Comparison of ENCODE assay signal across 15 cellular contexts in the genomic region with DNA sequence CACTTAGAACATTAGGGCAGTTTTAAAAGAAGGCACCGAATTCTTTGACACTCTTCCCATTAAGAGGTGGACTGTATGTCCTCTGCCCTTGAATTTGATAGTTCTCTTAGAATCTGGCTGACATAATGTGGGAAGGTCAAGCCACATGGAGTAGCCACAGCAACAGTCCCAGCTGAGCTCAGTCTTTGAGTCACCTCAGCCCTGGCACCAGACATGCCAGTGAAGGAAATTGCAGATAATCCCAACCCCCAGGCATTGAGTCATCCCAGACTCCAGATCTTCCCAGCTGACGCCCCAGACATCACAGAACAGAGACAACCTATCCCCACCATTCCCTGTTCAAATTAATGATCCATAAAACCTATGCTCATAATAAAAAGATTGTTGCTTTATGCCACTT.
DNase-seq lines count a peak whose midpoint lies in the region; ATAC-seq and TF ChIP-seq lines count a peak whose summit lies in the region.
"Had no signal": no experiment of that assay in that cellular context is flagged by ENCODE, and none has a peak within 500 bp of the region (broad histone marks: within the 10 kb centered on the region; RNA-seq: fewer than 3 reads in every experiment).

No MANE protein-coding gene starts in this region.

- intact Hi-C loops in PC-3 (cut with micrococcal nuclease) (no loop called here), lower leg skin (cut with DNase I; ENCODE audit: low total_unique reads) (no loop called here)

- H3K27me3 ChIP-seq in PC-3 (ENCODE audit: low read length), result peaks cover 13% of the 10 kb centered on the region
- peaks cover 4% of the 10 kb centered on the region for H3K27me3 ChIP-seq in osteoblast (ENCODE audit: insufficient read depth, low read length)
- H3K27me3 ChIP-seq: neutrophil had no signal

- WGBS in lower leg skin, 2 donors, result 63 to 65% methylated on average over 2 of the region's 2 CpGs

- no peaks in the 10 kb centered on the region for H3K9me3 ChIP-seq in PC-3 (ENCODE audit: low read length)
- no peaks in the 10 kb centered on the region for H3K9me3 ChIP-seq in osteoblast (ENCODE audit: low read depth, low read length)
- H3K9me3 ChIP-seq: neutrophil had no signal

- H3K79me2 ChIP-seq in PC-3 (ENCODE audit: low read length), result no peaks in the 10 kb centered on the region
- H3K79me2 ChIP-seq in osteoblast (ENCODE audit: insufficient read depth, low read length), result no peaks in the 10 kb centered on the region

- POLR2A ChIA-PET in PC-3 (lab: Charles Lee; ENCODE audit: unreplicated experiment), result no interaction called here

- no peak for TF ChIP-seq POLR2A in lower leg skin (IDR thresholded peaks at IDR 0.05)

- no peak overlapping the region for H3K9ac ChIP-seq in PC-3 (ENCODE audit: low read length)

- CTCF ChIA-PET in PC-3 (lab: Charles Lee), result interaction anchor here (0.7 kb wide), 1 partner anchor 33 kb away, joined by 3 read pairs; no protein-coding TSS in a partner anchor

- ATAC-seq in PC-3 (peak; percentile 83), GM21423 (IDR thresholded peaks at IDR 0.05; ENCODE audit: unreplicated experiment) (no peak), HG03565 (IDR thresholded peaks at IDR 0.05; ENCODE audit: unreplicated experiment) (no peak)

- no peak overlapping the region for H2AFZ ChIP-seq in PC-3 (ENCODE audit: low read length)
- H2AFZ ChIP-seq in osteoblast (ENCODE audit: low read length), result peak overlapping the region; percentile 59

- no peaks in the 10 kb centered on the region for H3K4me1 ChIP-seq in PC-3 (ENCODE audit: insufficient read depth, low read length)
- peaks cover 9% of the 10 kb centered on the region for H3K4me1 ChIP-seq in osteoblast (ENCODE audit: insufficient read depth, low read length)

- H3K27ac ChIP-seq in PC-3 (ENCODE audit: low read length) (no peak overlapping the region), epithelial cell of prostate (no peak overlapping the region), osteoblast (ENCODE audit: low read depth, low read length) (no peak overlapping the region)
- H3K27ac ChIP-seq: neutrophil had no signal

- no TSS peak for BruUV-seq in PC-3 (replicated peaks; lab: Mats Ljungman, UMichigan)

- no peak overlapping the region for H3K4me3 ChIP-seq in PC-3 (ENCODE audit: low read length)
- no peak overlapping the region for H3K4me3 ChIP-seq in osteoblast (ENCODE audit: insufficient read depth, low read length)
- H3K4me3 ChIP-seq in lower leg skin (ENCODE audit: low read depth, poor library complexity, severe bottlenecking), result no peak overlapping the region

- TF ChIP-seq CTCF in PC-3 (conservative IDR thresholded peaks at IDR 0.05; ENCODE audit: low read depth, low read length) (no peak), osteoblast (IDR thresholded peaks at IDR 0.05; ENCODE audit: extremely low read depth, low read depth, low read length) (no peak), lower leg skin (IDR thresholded peaks at IDR 0.05) (no peak)

- peak; percentile 14 for DNase-seq in ELF-1 (ENCODE audit: low read depth, low spot score)
- DNase-seq in PC-3, result peak; percentile 64
- peak; percentile 29 for DNase-seq in epithelial cell of prostate (ENCODE audit: low read depth, low spot score)
- peak; percentile 88 for DNase-seq in osteoblast (ENCODE audit: insufficient read length, low spot score, missing footprints)
- no peak for DNase-seq in NCI-H2227 treated with DMSO at 0.1 percent for 48 hours (lab: John Stamatoyannopoulos, UW)
- no peak for DNase-seq in lower leg skin (ENCODE audit: low spot score in 2 of 2)
- DNase-seq: activated CD8-positive, alpha-beta memory T cell treated with anti-CD3 and anti-CD28 coated beads, Interleukin-2, amount 50 U/mL, for 4 hours; anterior cingulate cortex; DMS153; kidney; NCI-H1436 treated with DMSO at 0.1 percent for 48 hours; stimulated activated CD4-positive, alpha-beta T cell treated with anti-CD3 and anti-CD28 coated beads, Interleukin-15, amount 100 ng/mL, for 24 hours had no signal

- H3K36me3 ChIP-seq in PC-3 (ENCODE audit: low read depth, low read length), result no peaks in the 10 kb centered on the region
- H3K36me3 ChIP-seq in osteoblast (ENCODE audit: insufficient read depth, low read length), result no peaks in the 10 kb centered on the region
- H3K36me3 ChIP-seq: neutrophil had no signal

- H3K9me2 ChIP-seq in PC-3 (replicated peaks; ENCODE audit: low read length), result no peaks in the 10 kb centered on the region

- no peaks in the 10 kb centered on the region for H4K20me1 ChIP-seq in PC-3 (ENCODE audit: low read length)
- no peaks in the 10 kb centered on the region for H4K20me1 ChIP-seq in osteoblast (ENCODE audit: insufficient read depth, low read length)

- H3K4me2 ChIP-seq in PC-3 (ENCODE audit: low read length) (no peak overlapping the region), osteoblast (ENCODE audit: insufficient read depth, low read length) (no peak overlapping the region)

- H3F3A ChIP-seq in PC-3 (ENCODE audit: low read length, unreplicated experiment), result no peaks in the 10 kb centered on the region

Comparison
In these comparisons a context has a peak if more than half of its experiments do, and no peak if none do; other contexts are left out.
1. DNase-seq: peak in ELF-1 (single experiment), PC-3 (single experiment), epithelial cell of prostate (single experiment) and osteoblast (single experiment); none in NCI-H2227 treated with DMSO at 0.1 percent for 48 hours (single experiment) and lower leg skin (0 of 2).